Comparison of ENCODE assay signal across 16 cellular contexts in the genomic region with DNA sequence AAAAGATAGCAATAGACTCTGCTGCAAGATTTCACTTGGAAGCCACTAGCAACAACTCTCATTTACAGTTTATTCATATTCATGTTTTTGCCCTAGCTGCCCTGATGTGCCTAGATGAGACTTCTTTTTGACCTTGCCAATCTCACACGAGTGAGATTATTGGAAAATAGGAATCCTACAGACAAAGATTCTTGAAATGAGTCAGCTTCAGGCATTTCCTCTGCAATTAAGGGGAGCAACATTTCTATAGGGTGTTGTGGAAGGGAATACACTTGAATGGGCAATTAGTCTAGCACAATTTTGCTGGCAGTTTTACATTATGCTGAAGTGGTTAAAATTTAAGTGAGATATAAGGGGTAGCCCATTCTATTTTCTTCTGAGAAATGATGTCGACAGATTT.
DNase-seq lines count a peak whose midpoint lies in the region; ATAC-seq and TF ChIP-seq lines count a peak whose summit lies in the region.
"Had no signal": no experiment of that assay in that cellular context is flagged by ENCODE, and none has a peak within 500 bp of the region (broad histone marks: within the 10 kb centered on the region; RNA-seq: fewer than 3 reads in every experiment).

No MANE protein-coding gene starts in this region.

- H3K4me3 Mint-ChIP-seq in Caco-2 (ENCODE audit: unreplicated experiment), result no peak overlapping the region
- H3K4me3 Mint-ChIP-seq in stimulated activated naive CD8-positive, alpha-beta T cell treated with anti-CD3 and anti-CD28 coated beads, Interleukin-15, amount 100 ng/mL, for 72 hours, result no peak overlapping the region
- H3K4me3 Mint-ChIP-seq: CD4-positive, alpha-beta memory T cell had no signal

- no peaks in the 10 kb centered on the region for H3K9me3 Mint-ChIP-seq in Caco-2 (ENCODE audit: unreplicated experiment)
- H3K9me3 Mint-ChIP-seq in stimulated activated naive CD8-positive, alpha-beta T cell treated with anti-CD3 and anti-CD28 coated beads, Interleukin-15, amount 100 ng/mL, for 72 hours, result peaks cover 0 to 4% of the 10 kb centered on the region in 2 donors

- CTCF ChIA-PET in A673 (lab: Charles Lee) (interaction anchor here (0.7 kb wide), 1 partner anchor 1498 kb away, joined by 4 read pairs; no protein-coding TSS in a partner anchor), Caco-2 (lab: Charles Lee) (no interaction called here)

- H3K4me3 ChIP-seq in A673 (ENCODE audit: low read depth, low read length, poor library complexity, severe bottlenecking) (no peak overlapping the region), RWPE2 (ENCODE audit: severe bottlenecking) (no peak overlapping the region), Caco-2 (ENCODE audit: low read depth, low read length) (no peak overlapping the region)
- H3K4me3 ChIP-seq: A549, BLaER1, HAP-1 had no signal

- H3K36me3 ChIP-seq in A673 (ENCODE audit: insufficient read depth, low read length, poor library complexity, severe bottlenecking), result no peaks in the 10 kb centered on the region
- H3K36me3 ChIP-seq in RWPE2 (ENCODE audit: low read depth), result no peaks in the 10 kb centered on the region
- no peaks in the 10 kb centered on the region for H3K36me3 ChIP-seq in Caco-2 (ENCODE audit: control insufficient read depth, insufficient read depth, low read length)
- H3K36me3 ChIP-seq: BLaER1, HAP-1 had no signal

- BruUV-seq in A673 (replicated peaks; lab: Mats Ljungman, UMichigan), result no TSS peak
- BruUV-seq in Caco-2 (replicated peaks; lab: Mats Ljungman, UMichigan), result no TSS peak

- H3K27ac ChIP-seq in A673 (ENCODE audit: low read depth, low read length, poor library complexity, severe bottlenecking), result no peak overlapping the region
- peak overlapping the region; percentile 4 for H3K27ac ChIP-seq in RWPE2 (ENCODE audit: poor library complexity, severe bottlenecking)
- H3K27ac ChIP-seq: A549, BLaER1 had no signal

- DNase-seq in A673 (ENCODE audit: low spot score), result peak; percentile 86
- DNase-seq in HCEC 1CT, result peak; percentile 3
- no peak for DNase-seq in RWPE2 (ENCODE audit: low spot score)
- DNase-seq in iris pigment epithelial cell (ENCODE audit: low read depth), result peak; percentile 20
- DNase-seq in Caco-2, result no peak
- DNase-seq in left ventricle myocardium superior, result no peak
- DNase-seq in stimulated activated naive CD8-positive, alpha-beta T cell treated with anti-CD3 and anti-CD28 coated beads, Interleukin-15, amount 100 ng/mL, for 72 hours, result no peak
- DNase-seq: CD4-positive, alpha-beta memory T cell; NCI-H1105; NCI-H2081; NCI-H2171 treated with DMSO at 0.1 percent for 48 hours; NCI-H446 treated with DMSO at 0.1 percent for 48 hours; SHP77 treated with DMSO at 0.1 percent for 48 hours had no signal

- peaks cover 11% of the 10 kb centered on the region for H3K4me1 Mint-ChIP-seq in Caco-2 (ENCODE audit: low read depth, unreplicated experiment)
- H3K4me1 Mint-ChIP-seq in stimulated activated naive CD8-positive, alpha-beta T cell treated with anti-CD3 and anti-CD28 coated beads, Interleukin-15, amount 100 ng/mL, for 72 hours, result no peaks in the 10 kb centered on the region
- H3K4me1 Mint-ChIP-seq: CD4-positive, alpha-beta memory T cell had no signal

- no peaks in the 10 kb centered on the region for H3K27me3 Mint-ChIP-seq in Caco-2 (ENCODE audit: insufficient read depth, unreplicated experiment)
- no peaks in the 10 kb centered on the region for H3K27me3 Mint-ChIP-seq in stimulated activated naive CD8-positive, alpha-beta T cell treated with anti-CD3 and anti-CD28 coated beads, Interleukin-15, amount 100 ng/mL, for 72 hours
- H3K27me3 Mint-ChIP-seq: CD4-positive, alpha-beta memory T cell had no signal

- intact Hi-C loops in A673 (cut with micrococcal nuclease; ENCODE audit: unreplicated experiment) (no loop called here), Caco-2 (cut with micrococcal nuclease; ENCODE audit: unreplicated experiment) (no loop called here), left ventricle myocardium superior (cut with micrococcal nuclease) (no loop called here)

- TF ChIP-seq CTCF in A673 (conservative IDR thresholded peaks at IDR 0.05; ENCODE audit: low read depth, low read length) (no peak), RWPE2 (IDR thresholded peaks at IDR 0.05; ENCODE audit: poor library complexity, severe bottlenecking) (no peak), Caco-2 (IDR thresholded peaks at IDR 0.05; ENCODE audit: insufficient read depth in 1 of 2, low read depth in 1 of 2, low read length in 1 of 2, severe bottlenecking in 1 of 2, unreplicated experiment in 1 of 2) (no peak)

- no peaks in the 10 kb centered on the region for H3K27me3 ChIP-seq in A673 (replicated peaks; ENCODE audit: insufficient read depth, low read depth, low read length, poor library complexity)
- no peaks in the 10 kb centered on the region for H3K27me3 ChIP-seq in RWPE2 (ENCODE audit: insufficient read depth, poor library complexity, severe bottlenecking)
- no peaks in the 10 kb centered on the region for H3K27me3 ChIP-seq in Caco-2 (replicated peaks; ENCODE audit: control insufficient read depth, insufficient read depth, low read length)
- H3K27me3 ChIP-seq: BLaER1 had no signal

- H3K9me3 ChIP-seq in A673 (ENCODE audit: low read depth, low read length, poor library complexity, severe bottlenecking) (no peaks in the 10 kb centered on the region), RWPE2 (ENCODE audit: severe bottlenecking) (no peaks in the 10 kb centered on the region), Caco-2 (no peaks in the 10 kb centered on the region)
- H3K9me3 ChIP-seq: A549, BLaER1, HAP-1 had no signal

- POLR2A ChIA-PET in A673 (lab: Charles Lee; ENCODE audit: low non-redundant PET), result no interaction called here
- POLR2A ChIA-PET in Caco-2 (lab: Charles Lee), result no interaction called here

- H3K36me3 Mint-ChIP-seq in Caco-2 (ENCODE audit: insufficient read depth, unreplicated experiment), result no peaks in the 10 kb centered on the region
- H3K36me3 Mint-ChIP-seq: CD4-positive, alpha-beta memory T cell had no signal

- H3K4me1 ChIP-seq in A673 (ENCODE audit: insufficient read depth, low read length, poor library complexity, severe bottlenecking) (peaks cover 5% of the 10 kb centered on the region), RWPE2 (ENCODE audit: insufficient read depth, poor library complexity, severe bottlenecking) (peaks cover 17% of the 10 kb centered on the region), Caco-2 (peaks cover 7% of the 10 kb centered on the region)
- H3K4me1 ChIP-seq: A549, BLaER1 had no signal

- H3K27ac Mint-ChIP-seq in Caco-2 (ENCODE audit: unreplicated experiment), result no peak overlapping the region
- H3K27ac Mint-ChIP-seq in stimulated activated naive CD8-positive, alpha-beta T cell treated with anti-CD3 and anti-CD28 coated beads, Interleukin-15, amount 100 ng/mL, for 72 hours, result no peak overlapping the region
- H3K27ac Mint-ChIP-seq: CD4-positive, alpha-beta memory T cell had no signal

- peak; percentile 53; the same call in 1 of the 3 replicates for ATAC-seq in RWPE2 (ENCODE audit: low read depth)
- ATAC-seq in left ventricle myocardium superior, result no peak
- ATAC-seq in stimulated activated naive CD8-positive, alpha-beta T cell treated with anti-CD3 and anti-CD28 coated beads, Interleukin-15, amount 100 ng/mL, for 72 hours, result no peak
- ATAC-seq: A549 had no signal

Comparison
In these comparisons a context has a peak if more than half of its experiments do, and no peak if none do; other contexts are left out.
1. DNase-seq: peak in A673 (single experiment), HCEC 1CT (single experiment) and iris pigment epithelial cell (single experiment); none in RWPE2 (single experiment), Caco-2 (0 of 2), left ventricle myocardium superior (single experiment) and stimulated activated naive CD8-positive, alpha-beta T cell treated with anti-CD3 and anti-CD28 coated beads, Interleukin-15, amount 100 ng/mL, for 72 hours (0 of 2).